Comparison of ENCODE assay signal across 23 cellular contexts in the genomic region with DNA sequence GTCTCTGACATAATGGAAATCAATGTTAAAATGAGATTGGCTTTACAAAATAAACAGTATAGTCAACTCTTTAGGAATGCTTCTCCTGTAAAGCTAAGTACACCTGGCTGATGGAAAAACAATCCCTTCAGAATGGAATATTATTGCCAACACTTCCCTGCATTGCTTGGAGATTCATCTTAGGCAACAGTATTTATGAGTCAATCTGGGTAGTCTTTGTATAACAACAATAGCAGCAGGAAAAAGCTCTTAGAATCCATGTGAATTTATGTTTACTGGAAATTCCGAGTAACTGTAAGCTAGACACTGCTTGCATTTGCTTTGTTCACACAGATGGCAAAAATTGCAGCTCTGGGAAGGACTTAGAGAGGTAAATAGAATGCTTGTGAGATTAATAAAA.
A peak's percentile ranks its signal among the peaks of the same experiment; 100 is the strongest.
DNase-seq lines count a peak whose midpoint lies in the region; ATAC-seq, FAIRE-seq and TF ChIP-seq lines count a peak whose summit lies in the region.
"Had no signal": no experiment of that assay in that cellular context is flagged by ENCODE, and none has a peak within 500 bp of the region (broad histone marks: within the 10 kb centered on the region; RNA-seq: fewer than 3 reads in every experiment).

No MANE protein-coding gene starts in this region.

- ATAC-seq in foreskin keratinocyte (no peak), HG02973 (IDR thresholded peaks at IDR 0.05; ENCODE audit: unreplicated experiment) (no peak)
- ATAC-seq: CD8-positive, alpha-beta T cell had no signal

- H3K27me3 ChIP-seq in bronchial epithelial cell (ENCODE audit: control insufficient read depth, insufficient read depth, low read length), result no peaks in the 10 kb centered on the region
- no peaks in the 10 kb centered on the region for H3K27me3 ChIP-seq in foreskin keratinocyte
- H3K27me3 ChIP-seq: BLaER1 had no signal

- no peak overlapping the region for H3K27ac ChIP-seq in foreskin keratinocyte
- H3K27ac ChIP-seq: 22Rv1, BLaER1, C4-2B had no signal

- FAIRE-seq in bronchial epithelial cell (lab: Jason Lieb, UNC), result no peak
- FAIRE-seq: A204.1, GM12891, GM18507, H54 had no signal

- no peaks in the 10 kb centered on the region for H3K36me3 ChIP-seq in bronchial epithelial cell (ENCODE audit: control insufficient read depth, insufficient read depth, low read length)
- H3K36me3 ChIP-seq: BLaER1, HAP-1 had no signal

- H3K4me3 ChIP-seq in bronchial epithelial cell (ENCODE audit: low read depth, low read length), result no peak overlapping the region
- H3K4me3 ChIP-seq: BLaER1, HAP-1 had no signal

- no peaks in the 10 kb centered on the region for H3K4me1 ChIP-seq in foreskin keratinocyte
- H3K4me1 ChIP-seq: BLaER1, Caco-2, HAP-1 had no signal

- TF ChIP-seq CTCF in bronchial epithelial cell (IDR thresholded peaks at IDR 0.05; ENCODE audit: insufficient read depth, low read length, severe bottlenecking), result no peak
- TF ChIP-seq CTCF in foreskin keratinocyte (conservative IDR thresholded peaks at IDR 0.05), result no peak

- DNase-seq in DMS153 (lab: John Stamatoyannopoulos, UW), result peak; percentile 4
- no peak for DNase-seq in DMS153 treated with DMSO at 0.1 percent for 48 hours (lab: John Stamatoyannopoulos, UW; ENCODE audit: unreplicated experiment)
- peak; percentile 61 for DNase-seq in bronchial epithelial cell (ENCODE audit: low read depth)
- peak; percentile 34 to 54 for DNase-seq in foreskin keratinocyte
- DNase-seq in NCI-H1048 (lab: John Stamatoyannopoulos, UW), result no peak
- no peak for DNase-seq in activated naive CD4-positive, alpha-beta T cell treated with anti-CD3 and anti-CD28 coated beads, Interleukin-2, amount 50 U/mL, for 16 hours
- DNase-seq: Caco-2; CD4-positive, CD25-positive, alpha-beta regulatory T cell; CD8-positive, alpha-beta T cell; DMS53; DMS79 treated with DMSO at 0.1 percent for 48 hours; GF-D8; GOT3; HFFc6 had no signal

Comparison
In these comparisons a context has a peak if more than half of its experiments do, and no peak if none do; other contexts are left out.
1. DNase-seq: peak in DMS153 (single experiment), bronchial epithelial cell (single experiment) and foreskin keratinocyte (2 of 2); none in DMS153 treated with DMSO at 0.1 percent for 48 hours (single experiment), NCI-H1048 (single experiment) and activated naive CD4-positive, alpha-beta T cell treated with anti-CD3 and anti-CD28 coated beads, Interleukin-2, amount 50 U/mL, for 16 hours (single experiment).